18 cellular contexts compared by ENCODE assay signal in genomic region chr10:15136129-15136726, GRCh38. TPM values are rescaled to one million over a fixed set of nuclear protein-coding genes. Genes with fewer than 3 reads are reported as not detected.
DNase-seq lines count a peak whose midpoint lies in the region; ATAC-seq, FAIRE-seq and TF ChIP-seq lines count a peak whose summit lies in the region.
"Had no signal": no experiment of that assay in that cellular context is flagged by ENCODE, and none has a peak within 500 bp of the region (broad histone marks: within the 10 kb centered on the region; RNA-seq: fewer than 3 reads in every experiment).

No MANE protein-coding gene starts in this region.

- H3K9me1 ChIP-seq in K562 (ENCODE audit: control insufficient read depth, insufficient read depth, low read length) = no peaks in the 10 kb centered on the region

- 48% methylated on average over 6 of the region's 6 CpGs for WGBS in K562 (ENCODE audit: insufficient coverage, low coverage, missing lambda C conversion rate)
- WGBS in mesenchymal stem cell = 89% methylated on average over 6 of the region's 6 CpGs

- TF ChIP-seq EP300 in K562 (IDR thresholded peaks at IDR 0.05; ENCODE audit: low read length) = no peak

- no peaks in the 10 kb centered on the region for H3K27me3 Mint-ChIP-seq in activated naive CD4-positive, alpha-beta T cell treated with anti-CD3 and anti-CD28 coated beads for 36 hours (ENCODE audit: low read depth)
- H3K27me3 Mint-ChIP-seq in stimulated activated memory B cell treated with anti-CD40 and anti-IgM and Interleukin-4, amounts not matched to agents 10 μg/mL and 1 μg/mL and 100 μg/mL, for 72 hours = no peaks in the 10 kb centered on the region

- no peaks in the 10 kb centered on the region for H3K79me2 ChIP-seq in K562 (ENCODE audit: control insufficient read depth, insufficient read depth, low read length)

- H3K4me2 ChIP-seq in K562 (ENCODE audit: insufficient read depth, low read length) (no peak overlapping the region), mesenchymal stem cell (ENCODE audit: low read length, poor library complexity, severe bottlenecking) (no peak overlapping the region)

- no peak overlapping the region for H2AFZ ChIP-seq in K562 (ENCODE audit: low read depth, low read length)
- no peak overlapping the region for H2AFZ ChIP-seq in mesenchymal stem cell (ENCODE audit: low read depth, low read length)

- no peak for ATAC-seq in activated naive CD4-positive, alpha-beta T cell treated with anti-CD3 and anti-CD28 coated beads, Interleukin-2, amount 50 U/mL, for 72 hours
- no peak for ATAC-seq in K562
- ATAC-seq in stimulated activated memory B cell treated with anti-CD40 and anti-IgM and Interleukin-4, amounts not matched to agents 10 μg/mL and 1 μg/mL and 100 μg/mL, for 72 hours = no peak

- peaks cover 8% of the 10 kb centered on the region for H3K4me1 Mint-ChIP-seq in activated naive CD4-positive, alpha-beta T cell treated with anti-CD3 and anti-CD28 coated beads for 36 hours (ENCODE audit: low read depth)
- peaks cover 19% of the 10 kb centered on the region for H3K4me1 Mint-ChIP-seq in stimulated activated memory B cell treated with anti-CD40 and anti-IgM and Interleukin-4, amounts not matched to agents 10 μg/mL and 1 μg/mL and 100 μg/mL, for 72 hours

- peaks cover 32% of the 10 kb centered on the region for H3K36me3 Mint-ChIP-seq in activated naive CD4-positive, alpha-beta T cell treated with anti-CD3 and anti-CD28 coated beads for 36 hours (ENCODE audit: low read depth)
- H3K36me3 Mint-ChIP-seq in activated naive CD4-positive, alpha-beta T cell treated with anti-CD3 and anti-CD28 coated beads, Interleukin-2, amount 50 U/mL, for 72 hours = peaks cover 9 to 42% of the 10 kb centered on the region in 2 donors
- peaks cover 50% of the 10 kb centered on the region for H3K36me3 Mint-ChIP-seq in stimulated activated memory B cell treated with anti-CD40 and anti-IgM and Interleukin-4, amounts not matched to agents 10 μg/mL and 1 μg/mL and 100 μg/mL, for 72 hours

- no peak overlapping the region for H3K23ac ChIP-seq in mesenchymal stem cell (ENCODE audit: low read length in 2 of 2)

- POLR2A ChIA-PET in K562 (lab: Yijun Ruan, JAX) = interaction anchor here (0.6 kb wide), 1 partner anchor 21 kb away, joined by 3 read pairs; no protein-coding TSS in a partner anchor

- H3K79me1 ChIP-seq in mesenchymal stem cell (replicated peaks; ENCODE audit: low read length, poor library complexity, severe bottlenecking) = peaks cover 16% of the 10 kb centered on the region

- no peak overlapping the region for H2AK5ac ChIP-seq in mesenchymal stem cell (ENCODE audit: low read length, severe bottlenecking)

- H2BK5ac ChIP-seq in mesenchymal stem cell (ENCODE audit: low read depth, low read length, poor library complexity, severe bottlenecking) = no peak overlapping the region

- no peaks in the 10 kb centered on the region; a peak in 1 of 5 replicates for H3K4me1 ChIP-seq in K562 (replicated peaks in 1 of 2; ENCODE audit: control insufficient read depth in 2 of 2, insufficient read depth in 2 of 2, low read length in 2 of 2)
- H3K4me1 ChIP-seq in mesenchymal stem cell (ENCODE audit: control insufficient read depth, insufficient read depth, low read depth, low read length) = no peaks in the 10 kb centered on the region

- H3K9me3 ChIP-seq in K562 (replicated peaks; ENCODE audit: control insufficient read depth, insufficient read depth, low read depth, low read length) (no peaks in the 10 kb centered on the region), mesenchymal stem cell (ENCODE audit: control insufficient read depth, low read length) (no peaks in the 10 kb centered on the region)
- H3K9me3 ChIP-seq: Caco-2 had no signal

- BruUV-seq in K562 (replicated peaks; lab: Mats Ljungman, UMichigan) = no TSS peak

- H3K27me3 ChIP-seq in K562 (ENCODE audit: control insufficient read depth in 2 of 2, insufficient read depth in 2 of 2, low read length in 2 of 2) (no peaks in the 10 kb centered on the region), mesenchymal stem cell (ENCODE audit: control insufficient read depth in 1 of 2, insufficient read depth in 1 of 2, low read length in 2 of 2) (no peaks in the 10 kb centered on the region)

- peaks cover 21% of the 10 kb centered on the region; the same call in 1 of the 3 replicates for H3K36me3 ChIP-seq in K562 (ENCODE audit: control insufficient read depth, insufficient read depth, low read length)
- H3K36me3 ChIP-seq in mesenchymal stem cell (ENCODE audit: control insufficient read depth in 1 of 2, insufficient read depth in 2 of 2, low read depth in 1 of 2, low read length in 2 of 2) = peaks cover 36 to 63% of the 10 kb centered on the region in 2 experiments

- H4K8ac ChIP-seq in mesenchymal stem cell (ENCODE audit: low read length) = peak overlapping the region; percentile 38

- H3K18ac ChIP-seq in mesenchymal stem cell (ENCODE audit: low read depth in 1 of 2, low read length in 2 of 2) = no peak overlapping the region

- TF ChIP-seq CTCF in K562 (IDR thresholded peaks at IDR 0.05 in 2 of 3, conservative IDR thresholded peaks at IDR 0.05 in 1 of 3; ENCODE audit: insufficient read depth in 2 of 3, low read depth in 1 of 3, low read length in 3 of 3) = no peak

- intact Hi-C loops in activated naive CD4-positive, alpha-beta T cell treated with anti-CD3 and anti-CD28 coated beads for 36 hours (cut with micrococcal nuclease) = no loop called here
- intact Hi-C loops in K562 (cut with micrococcal nuclease) = no loop called here

- no peak for FAIRE-seq in K562 (lab: Jason Lieb, UNC)
- FAIRE-seq: H1 had no signal

- no peaks in the 10 kb centered on the region for H3K9me3 Mint-ChIP-seq in activated naive CD4-positive, alpha-beta T cell treated with anti-CD3 and anti-CD28 coated beads for 36 hours
- H3K9me3 Mint-ChIP-seq in activated naive CD4-positive, alpha-beta T cell treated with anti-CD3 and anti-CD28 coated beads, Interleukin-2, amount 50 U/mL, for 72 hours = no peaks in the 10 kb centered on the region
- no peaks in the 10 kb centered on the region for H3K9me3 Mint-ChIP-seq in stimulated activated memory B cell treated with anti-CD40 and anti-IgM and Interleukin-4, amounts not matched to agents 10 μg/mL and 1 μg/mL and 100 μg/mL, for 72 hours

- H2BK120ac ChIP-seq in mesenchymal stem cell (ENCODE audit: low read depth, low read length) = peak overlapping the region; percentile 35

- no peak overlapping the region for H4K91ac ChIP-seq in mesenchymal stem cell (ENCODE audit: low read length)

- no peaks in the 10 kb centered on the region for H4K20me1 ChIP-seq in K562 (replicated peaks; ENCODE audit: control insufficient read depth, insufficient read depth, low read length)

- no peak overlapping the region for H2BK12ac ChIP-seq in mesenchymal stem cell (ENCODE audit: low read length in 2 of 2)

- TF ChIP-seq POLR2A in K562 (conservative IDR thresholded peaks at IDR 0.05) = no peak

- no peak overlapping the region for H2BK15ac ChIP-seq in mesenchymal stem cell (ENCODE audit: low read depth, poor library complexity, severe bottlenecking)

- TF ChIP-seq RAD21 in K562 (CRISPR knock-in tag; conservative IDR thresholded peaks at IDR 0.05 in 1 of 2, IDR thresholded peaks at IDR 0.05 in 1 of 2) = no peak

- no peak overlapping the region for H3K4me3 Mint-ChIP-seq in activated naive CD4-positive, alpha-beta T cell treated with anti-CD3 and anti-CD28 coated beads for 36 hours
- no peak overlapping the region for H3K4me3 Mint-ChIP-seq in stimulated activated memory B cell treated with anti-CD40 and anti-IgM and Interleukin-4, amounts not matched to agents 10 μg/mL and 1 μg/mL and 100 μg/mL, for 72 hours

- peak overlapping the region; percentile 24 for H3K27ac Mint-ChIP-seq in activated naive CD4-positive, alpha-beta T cell treated with anti-CD3 and anti-CD28 coated beads for 36 hours
- H3K27ac Mint-ChIP-seq in activated naive CD4-positive, alpha-beta T cell treated with anti-CD3 and anti-CD28 coated beads, Interleukin-2, amount 50 U/mL, for 72 hours = no peak overlapping the region
- H3K27ac Mint-ChIP-seq in stimulated activated memory B cell treated with anti-CD40 and anti-IgM and Interleukin-4, amounts not matched to agents 10 μg/mL and 1 μg/mL and 100 μg/mL, for 72 hours = peak overlapping the region; percentile 30

- H3K4ac ChIP-seq in mesenchymal stem cell (ENCODE audit: low read depth in 1 of 2, low read length in 2 of 2) = no peak overlapping the region

- H3K9ac ChIP-seq in K562 (ENCODE audit: insufficient read depth in 1 of 2, low read depth in 2 of 2, low read length in 2 of 2) (no peak overlapping the region), mesenchymal stem cell (ENCODE audit: low read length) (no peak overlapping the region)

- DNase-seq in activated naive CD4-positive, alpha-beta T cell treated with anti-CD3 and anti-CD28 coated beads for 36 hours = no peak
- no peak for DNase-seq in activated naive CD4-positive, alpha-beta T cell treated with anti-CD3 and anti-CD28 coated beads, Interleukin-2, amount 50 U/mL, for 72 hours (ENCODE audit: low spot score in 2 of 2)
- DNase-seq in K562 (ENCODE audit: extremely low read depth in 1 of 4, low spot score in 3 of 4) (no peak), mesenchymal stem cell (no peak), hypothalamus (lab: John Stamatoyannopoulos, UW) (no peak), HuH-7 (ENCODE audit: low spot score) (no peak), DMS 273 (lab: John Stamatoyannopoulos, UW; ENCODE audit: unreplicated experiment) (no peak)
- DNase-seq: Caco-2; DMS53; Kasumi-1; MM.1S; NCI-H1092 treated with DMSO at 0.1 percent for 48 hours; NCI-H1694 treated with DMSO at 0.1 percent for 48 hours; NCI-H69; NK-92 treated with Interleukin-12 subunit alpha and Interleukin-12 subunit beta, amount 100 ng/mL, for 24 hours had no signal

- in situ Hi-C loops in K562 (cut with MboI) = no loop called here

- no peak overlapping the region for H3K4me3 ChIP-seq in K562
- no peak overlapping the region for H3K4me3 ChIP-seq in mesenchymal stem cell (ENCODE audit: insufficient read depth in 1 of 2, low read depth in 1 of 2, low read length in 2 of 2)

- H3K27ac ChIP-seq in K562 (ENCODE audit: extremely low read depth, low read depth, low read length) = no peak overlapping the region
- no peak overlapping the region for H3K27ac ChIP-seq in mesenchymal stem cell (ENCODE audit: low read length, poor library complexity, severe bottlenecking)
- H3K27ac ChIP-seq: RWPE1 had no signal

- no peak overlapping the region for H3K14ac ChIP-seq in mesenchymal stem cell (ENCODE audit: low read length in 2 of 2)

- CTCF ChIA-PET in activated naive CD4-positive, alpha-beta T cell treated with anti-CD3 and anti-CD28 coated beads for 36 hours (lab: Charles Lee) = no interaction called here
- CTCF ChIA-PET in K562 (lab: Yijun Ruan, JAX; ENCODE audit: low intra/inter-chr PET ratio) = interaction anchor here (0.7 to 0.8 kb wide), 2 partner anchors 32 to 1556 kb away, joined by 3 to 5 read pairs; partner anchors contain the start of gene NMT2

RNA-seq across cellular contexts. Expression of gene NMT2, which starts 32.3 kb away (rescaled TPM):
- total RNA-seq in activated naive CD4-positive, alpha-beta T cell treated with anti-CD3 and anti-CD28 coated beads for 36 hours = 10 to 100 TPM; 20.4 to 22.3 TPM
- 10 to 100 TPM; 21.2 to 30.7 TPM for total RNA-seq in activated naive CD4-positive, alpha-beta T cell treated with anti-CD3 and anti-CD28 coated beads, Interleukin-2, amount 50 U/mL, for 72 hours
- 11.0 and 15.9 TPM in 2 replicates for total RNA-seq in K562 (2011; cell fraction: chromatin; rRNA removed; ENCODE audit: low replicate concordance)
- 4.2 and 5.0 TPM in 2 replicates for total RNA-seq in K562 (2011; cell fraction: nucleolus; rRNA removed)
- total RNA-seq in K562 (2011; cell fraction: nucleoplasm; rRNA removed) = 7.9 and 12.4 TPM in 2 replicates
- 10.9 and 12.7 TPM in 2 replicates for total RNA-seq in K562 (2014; rRNA removed)
- 15.0 and 15.3 TPM in 2 replicates for total RNA-seq in K562 (2014; rRNA removed; fragmentation: Illumina TruSeq; extraction: Trizol)
- total RNA-seq in K562 (2015; rRNA removed; fragmentation: Illumina TruSeq; extraction: Trizol) = 15.3 and 15.9 TPM in 2 replicates
- 10.8 and 12.3 TPM in 2 replicates for total RNA-seq in K562 (2021)
- polyA plus RNA-seq in K562 (2011; rRNA removed) = 5.2 and 6.4 TPM in 2 replicates
- 1.9 and 5.3 TPM in 2 replicates for polyA plus RNA-seq in K562 (2011; cell fraction: cytosol; rRNA removed)
- 5.3 and 8.9 TPM in 2 replicates for polyA plus RNA-seq in K562 (2011; cell fraction: nucleus; rRNA removed)
- polyA plus RNA-seq in K562 (2012) = 13.2 and 19.1 TPM in 2 replicates
- 12.8 and 14.7 TPM in 2 replicates for polyA plus RNA-seq in K562 (2014; fragmentation: Illumina TruSeq; extraction: Trizol)
- polyA plus RNA-seq in K562 (2014; fragmentation: Nextera tagmentation; extraction: Ambion mirVana) = 1 to 10 TPM; 6.9 to 8.4 TPM
- 8.5 and 9.1 TPM in 2 replicates for polyA plus RNA-seq in K562 (2014; rRNA removed)
- 4.6 and 9.1 TPM in 2 replicates for polyA minus RNA-seq in K562 (2011; rRNA and poly(A)+ RNA removed)
- 2.8 and 5.1 TPM in 2 replicates for polyA minus RNA-seq in K562 (2011; cell fraction: cytosol; rRNA and poly(A)+ RNA removed)
- polyA minus RNA-seq in K562 (2011; cell fraction: nucleus; rRNA and poly(A)+ RNA removed) = 2.2 and 5.2 TPM in 2 replicates
- 14.5 TPM for polyA plus RNA-seq in mesenchymal stem cell (2013, experiment 1 of 2)
- 14.9 TPM for polyA plus RNA-seq in mesenchymal stem cell (2013, experiment 2 of 2)

RNA-seq across cellular contexts. Expression of gene RPP38, which starts 39.1 kb away (rescaled TPM):
- 10 to 100 TPM; 15.6 to 16.3 TPM for total RNA-seq in activated naive CD4-positive, alpha-beta T cell treated with anti-CD3 and anti-CD28 coated beads for 36 hours
- total RNA-seq in activated naive CD4-positive, alpha-beta T cell treated with anti-CD3 and anti-CD28 coated beads, Interleukin-2, amount 50 U/mL, for 72 hours = 10 to 100 TPM; 15.5 to 17.5 TPM
- 24.7 and 30.0 TPM in 2 replicates for total RNA-seq in K562 (2011; cell fraction: chromatin; rRNA removed; ENCODE audit: low replicate concordance)
- total RNA-seq in K562 (2011; cell fraction: nucleolus; rRNA removed) = 21.5 and 24.6 TPM in 2 replicates
- 18.0 and 21.1 TPM in 2 replicates for total RNA-seq in K562 (2011; cell fraction: nucleoplasm; rRNA removed)
- total RNA-seq in K562 (2014; rRNA removed) (27.8 and 30.9 TPM in 2 replicates), K562 (2014; rRNA removed; fragmentation: Illumina TruSeq; extraction: Trizol) (31.7 and 34.5 TPM in 2 replicates), K562 (2015; rRNA removed; fragmentation: Illumina TruSeq; extraction: Trizol) (32.6 and 33.8 TPM in 2 replicates), K562 (2021) (26.3 and 26.9 TPM in 2 replicates)
- polyA plus RNA-seq in K562 (2011; rRNA removed) (30.3 and 39.4 TPM in 2 replicates), K562 (2014; fragmentation: Illumina TruSeq; extraction: Trizol) (48.6 and 58.6 TPM in 2 replicates), K562 (2014; fragmentation: Nextera tagmentation; extraction: Ambion mirVana) (10 to 100 TPM; 33.5 to 38.6 TPM), K562 (2014; rRNA removed) (35.5 and 36.3 TPM in 2 replicates)
- polyA plus RNA-seq in K562 (2011; cell fraction: cytosol; rRNA removed) = 23.7 and 30.8 TPM in 2 replicates
- polyA plus RNA-seq in K562 (2011; cell fraction: nucleus; rRNA removed) = 17.3 and 18.1 TPM in 2 replicates
- 25.0 and 27.7 TPM in 2 replicates for polyA plus RNA-seq in K562 (2012)
- 28.2 and 32.6 TPM in 2 replicates for polyA minus RNA-seq in K562 (2011; rRNA and poly(A)+ RNA removed)
- polyA minus RNA-seq in K562 (2011; cell fraction: cytosol; rRNA and poly(A)+ RNA removed) = 9.7 and 14.4 TPM in 2 replicates
- 10.1 and 11.6 TPM in 2 replicates for polyA minus RNA-seq in K562 (2011; cell fraction: nucleus; rRNA and poly(A)+ RNA removed)
- 22.1 TPM for polyA plus RNA-seq in mesenchymal stem cell (2013, experiment 1 of 2)
- polyA plus RNA-seq in mesenchymal stem cell (2013, experiment 2 of 2) = 21.2 TPM

RNA-seq across cellular contexts. Expression of gene ACBD7, which starts 47.7 kb away (rescaled TPM):
- under 1 TPM; 0.72 to 0.94 TPM for total RNA-seq in activated naive CD4-positive, alpha-beta T cell treated with anti-CD3 and anti-CD28 coated beads for 36 hours
- 1 to 10 TPM; 2.4 to 3.1 TPM for total RNA-seq in activated naive CD4-positive, alpha-beta T cell treated with anti-CD3 and anti-CD28 coated beads, Interleukin-2, amount 50 U/mL, for 72 hours
- 0.30 and 0.76 TPM in 2 replicates for total RNA-seq in K562 (2011; cell fraction: chromatin; rRNA removed; ENCODE audit: low replicate concordance)
- total RNA-seq in K562 (2011; cell fraction: nucleolus; rRNA removed) = 0.33 TPM in 1 of 2 replicates, not detected in the other
- total RNA-seq in K562 (2011; cell fraction: nucleoplasm; rRNA removed) = 0.81 and 2.3 TPM in 2 replicates
- total RNA-seq in K562 (2014; rRNA removed) = 0.98 and 1.4 TPM in 2 replicates
- total RNA-seq in K562 (2014; rRNA removed; fragmentation: Illumina TruSeq; extraction: Trizol) = 0.84 and 1.3 TPM in 2 replicates
- total RNA-seq in K562 (2015; rRNA removed; fragmentation: Illumina TruSeq; extraction: Trizol) = 0.72 and 1.1 TPM in 2 replicates
- total RNA-seq in K562 (2021) = 0.60 and 0.98 TPM in 2 replicates
- 2.7 and 3.2 TPM in 2 replicates for polyA plus RNA-seq in K562 (2011; rRNA removed)
- 1.2 and 2.3 TPM in 2 replicates for polyA plus RNA-seq in K562 (2011; cell fraction: cytosol; rRNA removed)
- 0.78 and 0.87 TPM in 2 replicates for polyA plus RNA-seq in K562 (2011; cell fraction: nucleus; rRNA removed)
- polyA plus RNA-seq in K562 (2012) = 0.77 and 1.2 TPM in 2 replicates
- 0.86 and 0.98 TPM in 2 replicates for polyA plus RNA-seq in K562 (2014; fragmentation: Illumina TruSeq; extraction: Trizol)
- polyA plus RNA-seq in K562 (2014; fragmentation: Nextera tagmentation; extraction: Ambion mirVana) = under 1 TPM; 0.21 to 0.27 TPM
- 0.93 and 1.1 TPM in 2 replicates for polyA plus RNA-seq in K562 (2014; rRNA removed)
- 2.9 and 3.4 TPM in 2 replicates for polyA minus RNA-seq in K562 (2011; rRNA and poly(A)+ RNA removed)
- polyA minus RNA-seq in K562 (2011; cell fraction: cytosol; rRNA and poly(A)+ RNA removed) = 1.7 TPM in 1 of 2 replicates, not detected in the other
- polyA minus RNA-seq in K562 (2011; cell fraction: nucleus; rRNA and poly(A)+ RNA removed) = 0.54 and 1.3 TPM in 2 replicates
- 0.07 TPM for polyA plus RNA-seq in mesenchymal stem cell (2013, experiment 1 of 2)
- polyA plus RNA-seq in mesenchymal stem cell (2013, experiment 2 of 2) = not detected

Comparison
In these comparisons a context has a peak if more than half of its experiments do, and no peak if none do; other contexts are left out.
1. H3K27ac Mint-ChIP-seq: peak in activated naive CD4-positive, alpha-beta T cell treated with anti-CD3 and anti-CD28 coated beads for 36 hours (single experiment) and stimulated activated memory B cell treated with anti-CD40 and anti-IgM and Interleukin-4, amounts not matched to agents 10 μg/mL and 1 μg/mL and 100 μg/mL, for 72 hours (single experiment); none in activated naive CD4-positive, alpha-beta T cell treated with anti-CD3 and anti-CD28 coated beads, Interleukin-2, amount 50 U/mL, for 72 hours (0 of 2).